Comparison of ENCODE assay signal across 1 cellular context in genomic region chr10:43421201-43421507, GRCh38.
TF ChIP-seq lines count a peak whose summit lies in the region.

No MANE protein-coding gene starts in this region.

TF ChIP-seq in HEK293, 187 proteins besides CTCF, POLR2A, EP300 and RAD21 (continued from another document):
- peak; percentile 8; the same call in 1 of the 2 replicates for TF ChIP-seq ZBTB10 (tag by site-specific recombination; IDR thresholded peaks at IDR 0.05)
